1 cellular context compared by ENCODE assay signal in the genomic region with DNA sequence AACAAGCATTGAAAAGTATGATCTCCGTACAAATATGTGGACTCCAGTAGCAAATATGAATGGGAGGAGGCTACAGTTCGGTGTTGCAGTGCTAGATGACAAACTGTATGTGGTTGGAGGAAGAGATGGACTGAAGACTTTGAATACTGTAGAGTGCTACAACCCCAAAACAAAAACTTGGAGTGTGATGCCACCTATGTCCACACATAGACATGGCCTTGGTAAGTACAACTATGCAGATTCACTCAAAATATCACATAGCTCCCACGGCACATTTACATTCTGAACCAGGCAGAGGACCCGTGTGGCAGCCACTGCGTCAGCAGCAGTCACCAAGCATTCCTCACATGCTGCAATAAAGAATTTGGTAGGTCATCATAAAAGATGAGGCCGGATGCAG.
TF ChIP-seq lines count a peak whose summit lies in the region.

No MANE protein-coding gene starts in this region.

TF ChIP-seq in HepG2, 621 proteins besides CTCF, POLR2A, EP300 and RAD21:
- TF ChIP-seq ZNF563 (CRISPR knock-in tag; IDR thresholded peaks at IDR 0.05), result no peak
- TF ChIP-seq, protein P1, sequence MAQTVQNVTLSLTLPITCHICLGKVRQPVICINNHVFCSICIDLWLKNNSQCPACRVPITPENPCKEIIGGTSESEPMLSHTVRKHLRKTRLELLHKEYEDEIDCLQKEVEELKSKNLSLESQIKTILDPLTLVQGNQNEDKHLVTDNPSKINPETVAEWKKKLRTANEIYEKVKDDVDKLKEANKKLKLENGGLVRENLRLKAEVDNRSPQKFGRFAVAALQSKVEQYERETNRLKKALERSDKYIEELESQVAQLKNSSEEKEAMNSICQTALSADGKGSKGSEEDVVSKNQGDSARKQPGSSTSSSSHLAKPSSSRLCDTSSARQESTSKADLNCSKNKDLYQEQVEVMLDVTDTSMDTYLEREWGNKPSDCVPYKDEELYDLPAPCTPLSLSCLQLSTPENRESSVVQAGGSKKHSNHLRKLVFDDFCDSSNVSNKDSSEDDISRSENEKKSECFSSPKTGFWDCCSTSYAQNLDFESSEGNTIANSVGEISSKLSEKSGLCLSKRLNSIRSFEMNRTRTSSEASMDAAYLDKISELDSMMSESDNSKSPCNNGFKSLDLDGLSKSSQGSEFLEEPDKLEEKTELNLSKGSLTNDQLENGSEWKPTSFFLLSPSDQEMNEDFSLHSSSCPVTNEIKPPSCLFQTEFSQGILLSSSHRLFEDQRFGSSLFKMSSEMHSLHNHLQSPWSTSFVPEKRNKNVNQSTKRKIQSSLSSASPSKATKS (CRISPR knock-in tag; IDR thresholded peaks at IDR 0.05), result no peak
- no peak for TF ChIP-seq PHF5A (CRISPR knock-in tag; IDR thresholded peaks at IDR 0.05; ENCODE audit: low read depth, unreplicated experiment)
- no peak for TF ChIP-seq MAFK (conservative IDR thresholded peaks at IDR 0.05 in 1 of 2, IDR thresholded peaks at IDR 0.05 in 1 of 2; ENCODE audit: low read length in 2 of 2)
- no peak for TF ChIP-seq BRD4 (CRISPR knock-in tag; IDR thresholded peaks at IDR 0.05)
- no peak for TF ChIP-seq ZC3H13 (CRISPR knock-in tag; IDR thresholded peaks at IDR 0.05)
- TF ChIP-seq, protein P2, sequence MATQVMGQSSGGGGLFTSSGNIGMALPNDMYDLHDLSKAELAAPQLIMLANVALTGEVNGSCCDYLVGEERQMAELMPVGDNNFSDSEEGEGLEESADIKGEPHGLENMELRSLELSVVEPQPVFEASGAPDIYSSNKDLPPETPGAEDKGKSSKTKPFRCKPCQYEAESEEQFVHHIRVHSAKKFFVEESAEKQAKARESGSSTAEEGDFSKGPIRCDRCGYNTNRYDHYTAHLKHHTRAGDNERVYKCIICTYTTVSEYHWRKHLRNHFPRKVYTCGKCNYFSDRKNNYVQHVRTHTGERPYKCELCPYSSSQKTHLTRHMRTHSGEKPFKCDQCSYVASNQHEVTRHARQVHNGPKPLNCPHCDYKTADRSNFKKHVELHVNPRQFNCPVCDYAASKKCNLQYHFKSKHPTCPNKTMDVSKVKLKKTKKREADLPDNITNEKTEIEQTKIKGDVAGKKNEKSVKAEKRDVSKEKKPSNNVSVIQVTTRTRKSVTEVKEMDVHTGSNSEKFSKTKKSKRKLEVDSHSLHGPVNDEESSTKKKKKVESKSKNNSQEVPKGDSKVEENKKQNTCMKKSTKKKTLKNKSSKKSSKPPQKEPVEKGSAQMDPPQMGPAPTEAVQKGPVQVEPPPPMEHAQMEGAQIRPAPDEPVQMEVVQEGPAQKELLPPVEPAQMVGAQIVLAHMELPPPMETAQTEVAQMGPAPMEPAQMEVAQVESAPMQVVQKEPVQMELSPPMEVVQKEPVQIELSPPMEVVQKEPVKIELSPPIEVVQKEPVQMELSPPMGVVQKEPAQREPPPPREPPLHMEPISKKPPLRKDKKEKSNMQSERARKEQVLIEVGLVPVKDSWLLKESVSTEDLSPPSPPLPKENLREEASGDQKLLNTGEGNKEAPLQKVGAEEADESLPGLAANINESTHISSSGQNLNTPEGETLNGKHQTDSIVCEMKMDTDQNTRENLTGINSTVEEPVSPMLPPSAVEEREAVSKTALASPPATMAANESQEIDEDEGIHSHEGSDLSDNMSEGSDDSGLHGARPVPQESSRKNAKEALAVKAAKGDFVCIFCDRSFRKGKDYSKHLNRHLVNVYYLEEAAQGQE (IDR thresholded peaks at IDR 0.05; ENCODE audit: borderline replicate concordance in 1 of 2, low read depth in 1 of 2, low read length in 2 of 2), result no peak
- TF ChIP-seq, protein P3, sequence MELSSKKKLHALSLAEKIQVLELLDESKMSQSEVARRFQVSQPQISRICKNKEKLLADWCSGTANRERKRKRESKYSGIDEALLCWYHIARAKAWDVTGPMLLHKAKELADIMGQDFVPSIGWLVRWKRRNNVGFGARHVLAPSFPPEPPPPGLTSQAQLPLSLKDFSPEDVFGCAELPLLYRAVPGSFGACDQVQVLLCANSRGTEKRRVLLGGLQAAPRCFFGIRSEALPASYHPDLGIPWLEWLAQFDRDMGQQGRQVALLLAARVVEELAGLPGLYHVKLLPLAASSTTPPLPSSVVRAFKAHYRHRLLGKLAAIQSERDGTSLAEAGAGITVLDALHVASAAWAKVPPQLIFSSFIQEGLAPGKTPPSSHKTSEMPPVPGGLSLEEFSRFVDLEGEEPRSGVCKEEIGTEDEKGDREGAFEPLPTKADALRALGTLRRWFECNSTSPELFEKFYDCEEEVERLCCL (CRISPR knock-in tag; IDR thresholded peaks at IDR 0.05; ENCODE audit: borderline replicate concordance), result no peak
- no peak for TF ChIP-seq XBP1 (CRISPR knock-in tag; IDR thresholded peaks at IDR 0.05)
- TF ChIP-seq NR2F2 (IDR thresholded peaks at IDR 0.05; ENCODE audit: borderline replicate concordance, low read depth), result no peak
- no peak for TF ChIP-seq ELF4 (CRISPR knock-in tag; IDR thresholded peaks at IDR 0.05; ENCODE audit: borderline replicate concordance)
- no peak for TF ChIP-seq ZNF788 (CRISPR knock-in tag; IDR thresholded peaks at IDR 0.05; ENCODE audit: borderline replicate concordance)
- TF ChIP-seq NCOA2 (CRISPR knock-in tag; IDR thresholded peaks at IDR 0.05), result no peak
- no peak for TF ChIP-seq ARNT (IDR thresholded peaks at IDR 0.05)
- no peak for TF ChIP-seq RELA (CRISPR knock-in tag; IDR thresholded peaks at IDR 0.05)
- no peak for TF ChIP-seq ADNP (CRISPR knock-in tag; IDR thresholded peaks at IDR 0.05)
- TF ChIP-seq, protein P4, sequence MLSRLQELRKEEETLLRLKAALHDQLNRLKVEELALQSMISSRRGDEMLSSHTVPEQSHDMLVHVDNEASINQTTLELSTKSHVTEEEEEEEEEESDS (CRISPR knock-in tag; IDR thresholded peaks at IDR 0.05; ENCODE audit: borderline replicate concordance), result no peak
- no peak for TF ChIP-seq CBX2 (IDR thresholded peaks at IDR 0.05; ENCODE audit: low read depth, low read length)
- no peak for TF ChIP-seq CBX2 (CRISPR knock-in tag; IDR thresholded peaks at IDR 0.05; ENCODE audit: low read depth)
- no peak for TF ChIP-seq ZNF709 (CRISPR knock-in tag; IDR thresholded peaks at IDR 0.05)
- TF ChIP-seq FLYWCH1 (CRISPR knock-in tag; IDR thresholded peaks at IDR 0.05), result no peak
